In the genomic region with DNA sequence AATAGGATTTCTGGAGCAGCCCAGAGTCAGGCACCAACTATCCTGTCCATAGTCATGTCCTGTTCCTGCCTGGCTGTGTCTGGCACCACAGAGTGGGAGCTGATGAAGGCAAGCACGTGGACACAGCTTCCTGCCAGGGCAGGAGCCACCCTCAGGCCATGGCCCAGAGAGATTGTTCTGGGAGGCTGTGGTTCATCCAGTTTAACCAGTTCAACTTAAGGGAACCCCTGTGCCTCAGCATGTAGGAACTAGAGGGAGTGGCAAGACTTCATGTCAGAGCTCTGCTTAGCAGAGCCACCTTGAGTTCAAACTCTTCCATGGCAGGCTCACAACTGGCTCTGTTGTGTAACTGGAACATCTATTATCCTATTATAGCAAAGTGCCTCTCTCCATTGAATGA, we compare ENCODE assay signal across 11 cellular contexts.
DNase-seq lines count a peak whose midpoint lies in the region; TF ChIP-seq lines count a peak whose summit lies in the region.
"Had no signal": no experiment of that assay in that cellular context is flagged by ENCODE, and none has a peak within 500 bp of the region (broad histone marks: within the 10 kb centered on the region; RNA-seq: fewer than 3 reads in every experiment).

No MANE protein-coding gene starts in this region.

- no peaks in the 10 kb centered on the region for H3K36me3 Mint-ChIP-seq in mesothelial cell of epicardium

- peaks cover 3% of the 10 kb centered on the region for H3K4me1 Mint-ChIP-seq in mesothelial cell of epicardium

- no peaks in the 10 kb centered on the region for H3K27me3 Mint-ChIP-seq in mesothelial cell of epicardium (ENCODE audit: low read depth)
- H3K27me3 Mint-ChIP-seq: stimulated activated naive CD8-positive, alpha-beta T cell treated with anti-CD3 and anti-CD28 coated beads, Interleukin-15, Interleukin-2, amounts not matched to agents 100 ng/mL and 50 ng/mL, for 24 hours had no signal

- H3K36me3 ChIP-seq in OCI-LY3 (replicated peaks; ENCODE audit: low read depth, low read length) = no peaks in the 10 kb centered on the region
- H3K36me3 ChIP-seq: neutrophil had no signal

- no peak overlapping the region for H3K9ac ChIP-seq in OCI-LY3 (ENCODE audit: low read length)

- no peak overlapping the region for H3K4me2 ChIP-seq in OCI-LY3 (ENCODE audit: low read length)

- H3K9me3 ChIP-seq in OCI-LY3 (ENCODE audit: insufficient read depth, low read length) = no peaks in the 10 kb centered on the region
- H3K9me3 ChIP-seq: neutrophil had no signal

- peaks cover 8% of the 10 kb centered on the region; the same call in 1 of the 2 replicates for H3K27me3 ChIP-seq in OCI-LY3 (ENCODE audit: low read depth, low read length)
- H3K27me3 ChIP-seq: neutrophil had no signal

- H3K79me2 ChIP-seq in OCI-LY3 (ENCODE audit: low read length) = no peaks in the 10 kb centered on the region

- no peak overlapping the region for H3K4me3 Mint-ChIP-seq in mesothelial cell of epicardium
- H3K4me3 Mint-ChIP-seq: stimulated activated naive CD8-positive, alpha-beta T cell treated with anti-CD3 and anti-CD28 coated beads, Interleukin-15, Interleukin-2, amounts not matched to agents 100 ng/mL and 50 ng/mL, for 24 hours had no signal

- no peak overlapping the region for H3K27ac Mint-ChIP-seq in mesothelial cell of epicardium
- H3K27ac Mint-ChIP-seq: stimulated activated naive CD8-positive, alpha-beta T cell treated with anti-CD3 and anti-CD28 coated beads, Interleukin-15, Interleukin-2, amounts not matched to agents 100 ng/mL and 50 ng/mL, for 24 hours had no signal

- no peak overlapping the region for H2AFZ ChIP-seq in OCI-LY3 (ENCODE audit: low read depth, low read length)

- H3K27ac ChIP-seq in OCI-LY3 (ENCODE audit: low read length) = no peak overlapping the region
- H3K27ac ChIP-seq: neutrophil had no signal

- TF ChIP-seq CTCF in OCI-LY3 (IDR thresholded peaks at IDR 0.05; ENCODE audit: low read depth, low read length) = 0 out of 2 replicates have a peak, but pooled peaks have one; percentile 4
- TF ChIP-seq CTCF in mesothelial cell of epicardium (IDR thresholded peaks at IDR 0.05; ENCODE audit: unreplicated experiment) = no peak

- H3K4me1 ChIP-seq in OCI-LY3 (ENCODE audit: low read length) = no peaks in the 10 kb centered on the region

- H4K20me1 ChIP-seq in OCI-LY3 (ENCODE audit: insufficient read depth, low read length) = no peaks in the 10 kb centered on the region

- no peak overlapping the region for H3K4me3 ChIP-seq in OCI-LY3 (ENCODE audit: low read length)

- DNase-seq in DMS53 (lab: John Stamatoyannopoulos, UW) (peak; percentile 82), fibroblast of peridontal ligament (ENCODE audit: extremely low read depth) (peak; percentile 23), mucosa of gallbladder (ENCODE audit: low spot score) (peak; percentile 74), mesothelial cell of epicardium (ENCODE audit: low spot score in 2 of 2, unreplicated experiment in 2 of 2) (no peak), NCI-H2171 (lab: John Stamatoyannopoulos, UW) (no peak), NCI-H446 treated with DMSO at 0.1 percent for 48 hours (lab: John Stamatoyannopoulos, UW) (no peak)
- DNase-seq in effector CD8-positive, alpha-beta T cell (lab: John Stamatoyannopoulos, UW) = no peak
- DNase-seq: NCI-H1105 treated with DMSO at 0.1 percent for 48 hours had no signal

- no peaks in the 10 kb centered on the region for H3K9me3 Mint-ChIP-seq in mesothelial cell of epicardium
- H3K9me3 Mint-ChIP-seq: stimulated activated naive CD8-positive, alpha-beta T cell treated with anti-CD3 and anti-CD28 coated beads, Interleukin-15, Interleukin-2, amounts not matched to agents 100 ng/mL and 50 ng/mL, for 24 hours had no signal

Comparison
In these comparisons a context has a peak if more than half of its experiments do, and no peak if none do; other contexts are left out.
1. DNase-seq: peak in DMS53 (single experiment), fibroblast of peridontal ligament (single experiment) and mucosa of gallbladder (single experiment); none in effector CD8-positive, alpha-beta T cell (single experiment), mesothelial cell of epicardium (0 of 2), NCI-H2171 (single experiment) and NCI-H446 treated with DMSO at 0.1 percent for 48 hours (single experiment).